11 cellular contexts compared by ENCODE assay signal in the genomic region with DNA sequence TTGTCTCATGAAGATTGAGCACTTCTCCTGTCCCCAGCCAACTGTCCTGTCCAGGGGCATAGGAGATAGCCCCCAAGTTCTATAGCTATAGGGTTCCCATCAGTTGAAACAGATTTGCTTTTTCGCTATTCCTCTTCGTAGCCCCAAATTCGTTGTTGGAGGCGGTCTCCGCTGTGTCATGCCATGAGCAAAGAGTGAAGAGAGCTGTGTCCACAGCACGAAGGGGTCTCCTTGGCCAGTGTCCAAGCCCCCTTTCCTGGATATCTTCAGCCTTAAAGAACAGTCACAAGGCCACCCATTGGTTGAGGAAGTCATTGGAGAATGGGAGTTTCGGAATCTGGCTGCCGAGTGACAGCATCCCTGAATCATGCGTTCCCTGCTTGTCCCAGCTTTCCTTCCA. TPM values are rescaled to one million over a fixed set of nuclear protein-coding genes. Genes with fewer than 3 reads are reported as not detected.
A peak's percentile ranks its signal among the peaks of the same experiment; 100 is the strongest.
DNase-seq lines count a peak whose midpoint lies in the region; ATAC-seq and TF ChIP-seq lines count a peak whose summit lies in the region.
"Had no signal": no experiment of that assay in that cellular context is flagged by ENCODE, and none has a peak within 500 bp of the region (broad histone marks: within the 10 kb centered on the region; RNA-seq: fewer than 3 reads in every experiment).

No MANE protein-coding gene starts in this region.

- ATAC-seq in sciatic nerve (peak; percentile 0), GM18907 (IDR thresholded peaks at IDR 0.05; ENCODE audit: unreplicated experiment) (no peak)
- ATAC-seq: K562 had no signal

- no peaks in the 10 kb centered on the region for H3K9me3 ChIP-seq in ascending aorta
- H3K9me3 ChIP-seq: BLaER1 treated with 17β-estradiol and CSF1 and Interleukin-3, amounts not matched to agents 10 nM and 100 nM had no signal

- H3K36me3 Mint-ChIP-seq in neural crest cell (ENCODE audit: low read depth) = peaks cover 19% of the 10 kb centered on the region
- H3K36me3 Mint-ChIP-seq: CD4-positive, CD25-positive, alpha-beta regulatory T cell had no signal

- no peak overlapping the region for H3K4me3 Mint-ChIP-seq in neural crest cell
- H3K4me3 Mint-ChIP-seq: CD4-positive, CD25-positive, alpha-beta regulatory T cell; H9 had no signal

- no peaks in the 10 kb centered on the region for H3K27me3 ChIP-seq in ascending aorta

- peak overlapping the region; percentile 26 to 50 for H3K27ac ChIP-seq in ascending aorta
- H3K27ac ChIP-seq: BLaER1 treated with 17β-estradiol and CSF1 and Interleukin-3, amounts not matched to agents 10 nM and 100 nM had no signal

- no peak overlapping the region for H3K4me3 ChIP-seq in ascending aorta
- H3K4me3 ChIP-seq: BLaER1 treated with 17β-estradiol and CSF1 and Interleukin-3, amounts not matched to agents 10 nM and 100 nM; K562 had no signal

- peaks cover 4% of the 10 kb centered on the region for H3K27me3 Mint-ChIP-seq in neural crest cell (ENCODE audit: low read depth)

- DNase-seq in ascending aorta (ENCODE audit: low spot score in 2 of 2) = no peak
- no peak for DNase-seq in neural crest cell (ENCODE audit: low read depth, low spot score)
- DNase-seq in sciatic nerve (ENCODE audit: low spot score) = no peak
- DNase-seq in NCI-H2029 (lab: John Stamatoyannopoulos, UW) = no peak
- no peak for DNase-seq in DMS53 (lab: John Stamatoyannopoulos, UW)
- DNase-seq: CD4-positive, CD25-positive, alpha-beta regulatory T cell; GOT3; H9 had no signal

- peak overlapping the region; percentile 57 for H3K27ac Mint-ChIP-seq in neural crest cell (ENCODE audit: unreplicated experiment)
- H3K27ac Mint-ChIP-seq: CD4-positive, CD25-positive, alpha-beta regulatory T cell; H9 had no signal

- peaks cover 0 to 3% of the 10 kb centered on the region in 2 donors for H3K4me1 ChIP-seq in ascending aorta

- peaks cover 52 to 53% of the 10 kb centered on the region in 2 donors for H3K36me3 ChIP-seq in ascending aorta
- H3K36me3 ChIP-seq: BLaER1 treated with 17β-estradiol and CSF1 and Interleukin-3, amounts not matched to agents 10 nM and 100 nM had no signal

- H3K9me3 Mint-ChIP-seq in neural crest cell = no peaks in the 10 kb centered on the region
- H3K9me3 Mint-ChIP-seq: H9 had no signal

- H3K4me1 Mint-ChIP-seq in neural crest cell = peaks cover 14% of the 10 kb centered on the region
- H3K4me1 Mint-ChIP-seq: CD4-positive, CD25-positive, alpha-beta regulatory T cell had no signal

- TF ChIP-seq CTCF in ascending aorta (IDR thresholded peaks at IDR 0.05) (no peak), neural crest cell (conservative IDR thresholded peaks at IDR 0.05) (no peak)

- intact Hi-C loops in ascending aorta (cut with DNase I) = no loop called here
- intact Hi-C loops in sciatic nerve (cut with DNase I) = no loop called here

RNA-seq across cellular contexts. Expression of a gene that starts 21.0 kb away (rescaled TPM):
- total RNA-seq in ascending aorta (1,280 TPM), neural crest cell (140 TPM in 2 replicates), sciatic nerve (316 TPM)

RNA-seq across cellular contexts. Expression of a gene that starts 41.2 kb away (rescaled TPM):
- total RNA-seq in ascending aorta = 1,691 TPM
- total RNA-seq in neural crest cell = 365 and 366 TPM in 2 replicates
- 40.2 TPM for total RNA-seq in sciatic nerve
- total RNA-seq: CD4-positive, CD25-positive, alpha-beta regulatory T cell had no signal
